8 cellular contexts compared by ENCODE assay signal in genomic region chr4:109729563-109730293, GRCh38. TPM values are rescaled to one million over a fixed set of nuclear protein-coding genes. Genes with fewer than 3 reads are reported as not detected.
A peak's percentile ranks its signal among the peaks of the same experiment; 100 is the strongest.
DNase-seq lines count a peak whose midpoint lies in the region; FAIRE-seq and TF ChIP-seq lines count a peak whose summit lies in the region.

PLA2G12A (minus strand) TSS chr4:109730070; CDS start chr4:109729809, 261 bp downstream.

- 0 to 1% (median 0%) methylated on average over 49 to 79 of the region's 79 CpGs for WGBS in ovary, 3 donors
- 0% methylated on average over 11 to 15 of the region's 79 CpGs for WGBS in thyroid gland, 2 donors

- no peaks in the 10 kb centered on the region for H3K27me3 ChIP-seq in ovary
- no peaks in the 10 kb centered on the region for H3K27me3 ChIP-seq in thyroid gland

- intact Hi-C loops in head of caudate nucleus (cut with DNase I) (loop anchor here (10.0 kb wide), 1 partner anchor 85 kb away; the partner anchor contains the start of gene GAR1), ovary (cut with DNase I) (loop anchor here in 2 of 4 donors (5.0 to 10.0 kb wide), 3 partner anchors 85 to 297 kb away; partner anchors contain the start of genes SEC24B (in 2 of the 2) and GAR1 (in 1 of the 2)), thyroid gland (cut with DNase I) (loop anchor here (10.0 kb wide), 2 partner anchors 85 to 295 kb away; partner anchors contain the start of genes GAR1 and SEC24B)

- H3K9me3 ChIP-seq in ovary (no peaks in the 10 kb centered on the region), thyroid gland (no peaks in the 10 kb centered on the region)

- H3K4me3 ChIP-seq in LNCaP clone FGC (ENCODE audit: low read depth, low read length) (peak within 1 kb of the TSS; percentile 77), ovary (peak within 1 kb of the TSS; percentile 83), thyroid gland (replicated peaks in 1 of 3) (peak within 1 kb of the TSS; percentile 47 to 85 (median 73))

- in situ Hi-C loops in SK-MEL-5 (cut with HindIII; ENCODE audit: low pct_unique_long_range_greater_than_20kb, low sequenced_read_pairs) = no loop called here

- TF ChIP-seq EP300 in ovary (IDR thresholded peaks at IDR 0.05) = no peak

- no peak for TF ChIP-seq CTCF in LNCaP clone FGC (IDR thresholded peaks at IDR 0.05; ENCODE audit: control insufficient read depth, extremely low read depth, insufficient read depth)
- TF ChIP-seq CTCF in ovary (IDR thresholded peaks at IDR 0.05) = no peak
- no peak for TF ChIP-seq CTCF in thyroid gland (IDR thresholded peaks at IDR 0.05)

- DNase-seq in GM03348 (ENCODE audit: low spot score) (peak; percentile 96), H54 (ENCODE audit: insufficient read length, low spot score) (peak; percentile 54), LNCaP clone FGC (ENCODE audit: low read depth) (peak; percentile 86), SK-MEL-5 (ENCODE audit: low read depth, low spot score) (peak; percentile 25), head of caudate nucleus (peak; percentile 20 to 85 (median 72)), ovary (peak; percentile 63 to 84 (median 81)), thyroid gland (peak; percentile 93 to 95)
- peak; percentile 80 for DNase-seq in activated naive CD4-positive, alpha-beta T cell treated with anti-CD3 and anti-CD28 coated beads, Interleukin-2, amount 50 U/mL, for 16 hours

- no peaks in the 10 kb centered on the region for H3K36me3 ChIP-seq in ovary
- no peaks in the 10 kb centered on the region for H3K36me3 ChIP-seq in thyroid gland

- peak; percentile 75 for TF ChIP-seq POLR2A in H54 (IDR thresholded peaks at IDR 0.05; ENCODE audit: low read depth, low read length)
- peak; percentile 52 for TF ChIP-seq POLR2A in ovary (IDR thresholded peaks at IDR 0.05)
- peak; percentile 45 to 95 for TF ChIP-seq POLR2A in thyroid gland (IDR thresholded peaks at IDR 0.05)

- no peaks in the 10 kb centered on the region for H3K4me1 ChIP-seq in ovary (ENCODE audit: insufficient read depth)
- no peaks in the 10 kb centered on the region for H3K4me1 ChIP-seq in thyroid gland

- H3K27ac ChIP-seq in ovary (peak within 1 kb of the TSS; percentile 72 to 76), thyroid gland (peak within 1 kb of the TSS; percentile 31 to 83 (median 83))

- FAIRE-seq in H54 (lab: Jason Lieb, UNC) = no peak

RNA-seq across cellular contexts. Expression of gene PLA2G12A, which starts in this region (rescaled TPM):
- total RNA-seq in SK-MEL-5 (2014; rRNA removed; shearing (Covaris generic)) = 5.7 and 8.0 TPM in 2 replicates
- polyA plus RNA-seq in SK-MEL-5 (2015; cell fraction: cytosol; rRNA removed) = 5.9 and 7.6 TPM in 2 replicates
- 4.9 and 7.4 TPM in 2 replicates for polyA plus RNA-seq in SK-MEL-5 (2015; cell fraction: nucleus; rRNA removed)
- total RNA-seq in ovary (10 to 100 TPM; 31.2 to 84.3 (median 35.9) TPM), thyroid gland (100 to 1,000 TPM in 1 of 4 donors, 10 to 100 TPM in 3; 37.9 to 216 (median 55.5) TPM)
- 10 to 100 TPM; 11.0 to 31.7 TPM for polyA plus RNA-seq in ovary

Comparison
In these comparisons a context has a peak if more than half of its experiments do, and no peak if none do; other contexts are left out.
1. Peak in every context shown above with its lines: DNase-seq, H3K4me3 ChIP-seq and H3K27ac ChIP-seq.
2. DNase-seq: peak in every context shown above with its lines; median percentile 96 in GM03348; 94 in thyroid gland; 86 in LNCaP clone FGC; 81 in ovary; 80 in activated naive CD4-positive, alpha-beta T cell treated with anti-CD3 and anti-CD28 coated beads, Interleukin-2, amount 50 U/mL, for 16 hours; 72 in head of caudate nucleus; 54 in H54; 25 in SK-MEL-5.